ENCODE assay signal across 10 cellular contexts in the genomic region with DNA sequence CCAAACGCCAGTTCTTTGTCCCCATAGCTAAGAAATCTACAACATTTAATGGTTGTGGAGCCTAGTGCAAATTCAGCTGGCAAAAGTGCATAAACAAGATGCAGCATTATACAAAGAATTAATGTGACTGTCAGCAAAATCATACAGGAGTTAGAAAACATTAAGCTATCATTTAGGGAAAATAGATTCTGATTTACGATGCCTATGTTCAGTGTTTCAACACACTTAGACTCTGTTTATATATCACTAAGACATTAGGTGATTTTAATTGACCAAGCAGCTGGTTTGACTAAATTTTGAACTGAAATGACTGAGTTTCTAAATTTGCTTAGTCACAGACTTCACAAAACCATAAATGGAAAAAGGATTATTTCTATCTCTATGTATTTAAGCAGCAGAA.
"Had no signal": no experiment of that assay in that cellular context is flagged by ENCODE, and none has a peak within 500 bp of the region (broad histone marks: within the 10 kb centered on the region; RNA-seq: fewer than 3 reads in every experiment).

No MANE protein-coding gene starts in this region.

- ATAC-seq: gastroesophageal sphincter; left lung; natural killer cell treated with Interleukin-12 subunit alpha and Interleukin-12 subunit beta and Interleukin-15 and Interleukin-18, amount 100 ng/mL, for 72 hours had no signal

- DNase-seq: activated CD4-positive, alpha-beta T cell treated with anti-CD3 and anti-CD28 coated beads, Interleukin-2, amount 10 ng/mL, durations not matched to agents 7 days and 5 days; activated CD4-positive, CD25-positive, alpha-beta regulatory T cell; activated CD8-positive, alpha-beta memory T cell treated with anti-CD3 and anti-CD28 coated beads for 24 hours; activated naive CD4-positive, alpha-beta T cell treated with anti-CD3 and anti-CD28 coated beads for 36 hours; islet precursor cell; left lung; nucleus accumbens; small intestine had no signal
